Comparison of ENCODE assay signal across 14 cellular contexts in the genomic region with DNA sequence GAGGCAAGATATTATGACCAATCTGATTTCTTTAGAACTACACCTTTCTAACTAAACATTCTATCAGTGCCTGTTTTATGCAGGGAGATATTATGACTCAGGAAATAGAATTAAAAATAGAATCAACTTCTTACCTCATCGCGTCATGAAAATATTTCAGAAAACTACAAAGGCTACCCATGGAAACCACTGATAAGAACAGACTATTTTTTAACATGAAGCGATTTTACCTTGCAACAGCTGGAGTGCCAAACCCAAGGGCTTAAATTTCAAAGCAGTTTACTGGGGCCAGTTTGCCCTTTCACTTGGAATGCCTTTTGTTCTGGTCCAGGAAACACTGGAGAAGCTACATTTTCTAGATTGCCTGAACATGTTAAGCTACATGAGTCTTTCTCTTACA.
DNase-seq lines count a peak whose midpoint lies in the region; ATAC-seq, FAIRE-seq and TF ChIP-seq lines count a peak whose summit lies in the region.
"Had no signal": no experiment of that assay in that cellular context is flagged by ENCODE, and none has a peak within 500 bp of the region (broad histone marks: within the 10 kb centered on the region; RNA-seq: fewer than 3 reads in every experiment).

No MANE protein-coding gene starts in this region.

- intact Hi-C loops in pancreas (cut with DNase I): no loop called here

- H3K4me3 Mint-ChIP-seq in osteocyte (ENCODE audit: unreplicated experiment): no peak overlapping the region

- H3K4me1 ChIP-seq in pancreas: peaks cover 3 to 13% (median 7%) of the 10 kb centered on the region in 3 donors

- peak; percentile 19 for ATAC-seq in HG02885 (IDR thresholded peaks at IDR 0.05; ENCODE audit: poor library complexity, unreplicated experiment)
- peak in 3 of 4 donors; percentile 58 to 78 (median 78) for ATAC-seq in pancreas
- no peak for ATAC-seq in GM21737 (IDR thresholded peaks at IDR 0.05; ENCODE audit: unreplicated experiment)

- no peaks in the 10 kb centered on the region for H3K9me3 Mint-ChIP-seq in osteocyte (ENCODE audit: unreplicated experiment)

- H3K36me3 ChIP-seq in pancreas: no peaks in the 10 kb centered on the region
- H3K36me3 ChIP-seq: ovary had no signal

- WGBS in pancreas, 2 donors: 21 to 41% methylated on average over 3 of the region's 3 CpGs

- DNase-seq in RCC 7860 (ENCODE audit: low spot score): peak; percentile 29
- DNase-seq in epithelial cell of prostate (ENCODE audit: low read depth, low spot score): no peak
- DNase-seq in pancreas: no peak
- DNase-seq in ACHN: no peak
- DNase-seq in osteocyte (ENCODE audit: extremely low spot score, unreplicated experiment): no peak
- DNase-seq in activated gamma-delta T cell (lab: John Stamatoyannopoulos, UW): no peak
- DNase-seq: COR-L47, H7, hypothalamus, NCI-H2029 treated with DMSO at 0.1 percent for 48 hours, ovary had no signal

- H3K4me3 ChIP-seq in pancreas: no peak overlapping the region
- H3K4me3 ChIP-seq: ovary had no signal

- no peaks in the 10 kb centered on the region for H3K27me3 ChIP-seq in pancreas
- H3K27me3 ChIP-seq: ovary had no signal

- in situ Hi-C loops in ACHN (cut with HindIII; ENCODE audit: low pct_ligation_motif_present, low pct_unique_long_range_greater_than_20kb, low sequenced_read_pairs): no loop called here

- TF ChIP-seq CTCF in pancreas (IDR thresholded peaks at IDR 0.05) (no peak), osteocyte (IDR thresholded peaks at IDR 0.05) (no peak)

- FAIRE-seq in RCC 7860 (lab: Jason Lieb, UNC): no peak
- no peak for FAIRE-seq in pancreas (lab: Jason Lieb, UNC)

- no peak overlapping the region for H3K27ac Mint-ChIP-seq in osteocyte (ENCODE audit: unreplicated experiment)

- peak overlapping the region; percentile 57 for H3K27ac ChIP-seq in epithelial cell of prostate
- H3K27ac ChIP-seq in pancreas: peak overlapping the region in 2 of 4 donors; percentile 29 to 39
- H3K27ac ChIP-seq: HL-60, ovary had no signal

- H3K9me3 ChIP-seq in pancreas: no peaks in the 10 kb centered on the region
- H3K9me3 ChIP-seq: ovary had no signal

- no peaks in the 10 kb centered on the region for H3K27me3 Mint-ChIP-seq in osteocyte (ENCODE audit: unreplicated experiment)

- peaks cover 60% of the 10 kb centered on the region for H3K36me3 Mint-ChIP-seq in osteocyte (ENCODE audit: unreplicated experiment)

- H3K4me1 Mint-ChIP-seq in osteocyte (ENCODE audit: unreplicated experiment): peaks cover 20% of the 10 kb centered on the region
